Comparison of ENCODE assay signal across 32 cellular contexts in the genomic region with DNA sequence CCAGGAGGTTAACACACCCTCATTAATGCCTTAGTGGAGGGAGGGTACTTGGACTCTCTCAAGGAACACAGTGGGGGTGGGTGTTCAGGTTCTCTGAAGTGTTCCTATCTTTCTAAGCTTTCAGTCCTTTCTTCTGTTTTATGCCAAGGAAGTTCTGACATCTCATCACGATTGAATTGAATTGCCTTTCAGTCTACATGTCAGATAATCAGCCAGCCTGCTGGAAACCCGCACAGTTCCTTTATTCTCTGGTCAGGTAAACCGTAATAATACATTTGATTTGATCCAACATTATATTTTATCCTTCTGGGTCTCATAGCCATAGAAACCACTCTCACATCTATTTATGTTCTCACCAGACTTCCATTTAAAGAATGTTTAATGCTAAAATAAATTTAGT.
DNase-seq lines count a peak whose midpoint lies in the region; ATAC-seq and TF ChIP-seq lines count a peak whose summit lies in the region.
"Had no signal": no experiment of that assay in that cellular context is flagged by ENCODE, and none has a peak within 500 bp of the region (broad histone marks: within the 10 kb centered on the region; RNA-seq: fewer than 3 reads in every experiment).

No MANE protein-coding gene starts in this region.

- peak overlapping the region; percentile 7 for H3K4ac ChIP-seq in mesendoderm (ENCODE audit: low read depth, low read length)

- H3K4me1 ChIP-seq in GM23338 (ENCODE audit: insufficient read depth) (no peaks in the 10 kb centered on the region), mesendoderm (ENCODE audit: control insufficient read depth, low read depth, low read length) (no peaks in the 10 kb centered on the region)
- H3K4me1 ChIP-seq: A549, BLaER1, Caco-2 had no signal

- no peaks in the 10 kb centered on the region for H3K27me3 ChIP-seq in GM23338 (ENCODE audit: insufficient read depth)
- H3K27me3 ChIP-seq in mesendoderm (ENCODE audit: insufficient read depth, low read length, poor library complexity), result no peaks in the 10 kb centered on the region
- no peaks in the 10 kb centered on the region for H3K27me3 ChIP-seq in neural cell (ENCODE audit: insufficient read depth, low read depth, low read length)
- H3K27me3 ChIP-seq: BE2C; BLaER1; BLaER1 treated with 17β-estradiol and CSF1 and Interleukin-3, amounts not matched to agents 10 nM and 100 nM had no signal

- no peak overlapping the region for H3K4me3 ChIP-seq in GM23338
- no peak overlapping the region for H3K4me3 ChIP-seq in mesendoderm (ENCODE audit: low read length)
- H3K4me3 ChIP-seq in neural cell (ENCODE audit: low read length), result no peak overlapping the region
- H3K4me3 ChIP-seq: A549; BLaER1; BLaER1 treated with 17β-estradiol and CSF1 and Interleukin-3, amounts not matched to agents 10 nM and 100 nM had no signal

- no peak overlapping the region for H3K27ac ChIP-seq in GM23338 (ENCODE audit: low read depth)
- H3K27ac ChIP-seq in mesendoderm (ENCODE audit: low read depth, low read length), result no peak overlapping the region
- peak overlapping the region; percentile 66 for H3K27ac ChIP-seq in neural cell (ENCODE audit: low read length)
- H3K27ac ChIP-seq: 22Rv1; A549; BLaER1; BLaER1 treated with 17β-estradiol and CSF1 and Interleukin-3, amounts not matched to agents 10 nM and 100 nM; C4-2B had no signal

- H3K18ac ChIP-seq in mesendoderm (ENCODE audit: low read length), result no peak overlapping the region

- H3K4me3 Mint-ChIP-seq in GM23338, result no peak overlapping the region
- H3K4me3 Mint-ChIP-seq: B cell; CD14-positive monocyte; CD4-positive, alpha-beta memory T cell; CD4-positive, alpha-beta T cell; CD4-positive, CD25-positive, alpha-beta regulatory T cell; CD8-positive, alpha-beta memory T cell; CD8-positive, alpha-beta T cell had no signal

- H3K9me3 ChIP-seq in neural cell (ENCODE audit: low read length), result no peaks in the 10 kb centered on the region
- H3K9me3 ChIP-seq: A549; BE2C; BLaER1; BLaER1 treated with 17β-estradiol and CSF1 and Interleukin-3, amounts not matched to agents 10 nM and 100 nM; Caco-2 had no signal

- H3K4me2 ChIP-seq in GM23338, result no peak overlapping the region
- H3K4me2 ChIP-seq in mesendoderm (ENCODE audit: low read length), result no peak overlapping the region
- no peak overlapping the region for H3K4me2 ChIP-seq in neural cell (ENCODE audit: low read length)
- H3K4me2 ChIP-seq: A549; BLaER1; BLaER1 treated with 17β-estradiol and CSF1 and Interleukin-3, amounts not matched to agents 10 nM and 100 nM had no signal

- no peaks in the 10 kb centered on the region for H3F3A ChIP-seq in GM23338 (replicated peaks; ENCODE audit: low read depth)
- no peaks in the 10 kb centered on the region for H3F3A ChIP-seq in neural cell (ENCODE audit: insufficient read depth, low read length, poor library complexity, severe bottlenecking)

- no peak for TF ChIP-seq RAD21 in neural cell (conservative IDR thresholded peaks at IDR 0.05)

- no peak overlapping the region for H4K8ac ChIP-seq in mesendoderm (ENCODE audit: low read depth, low read length)

- H3K79me1 ChIP-seq in mesendoderm (ENCODE audit: low read length), result no peaks in the 10 kb centered on the region

- no peak overlapping the region for H2BK5ac ChIP-seq in mesendoderm (ENCODE audit: low read length)

- WGBS in mesendoderm (ENCODE audit: extremely low coverage, insufficient coverage, low lambda C conversion rate), result no CpG with 5 or more reads among the region's 3 CpGs

- DNase-seq in GM23338 (ENCODE audit: low spot score), result no peak
- DNase-seq in mesendoderm, result no peak
- no peak for DNase-seq in AML-193 (lab: John Stamatoyannopoulos, UW)
- no peak for DNase-seq in CD1c-positive myeloid dendritic cell (ENCODE audit: extremely low spot score)
- DNase-seq: 8988T; ACHN; BE2C; C1 segment of cervical spinal cord; Caco-2; Calu3; CD4-positive, alpha-beta memory T cell; CD4-positive, alpha-beta T cell; CD4-positive, CD25-positive, alpha-beta regulatory T cell; CD8-positive, alpha-beta memory T cell; CD8-positive, alpha-beta T cell; COR-L47; DMS 273 treated with DMSO at 0.1 percent for 48 hours; DMS153; DMS53; DMS79; DMS79 treated with DMSO at 0.1 percent for 48 hours; DND-41; EL had no signal

- no peak overlapping the region for H3K23ac ChIP-seq in mesendoderm (ENCODE audit: low read length)

- no peaks in the 10 kb centered on the region for H3K36me3 ChIP-seq in GM23338 (ENCODE audit: insufficient read depth)
- H3K36me3 ChIP-seq in mesendoderm (ENCODE audit: control insufficient read depth, insufficient read depth, low read length), result no peaks in the 10 kb centered on the region
- no peaks in the 10 kb centered on the region for H3K36me3 ChIP-seq in neural cell (ENCODE audit: insufficient read depth, low read length)
- H3K36me3 ChIP-seq: BE2C; BLaER1; BLaER1 treated with 17β-estradiol and CSF1 and Interleukin-3, amounts not matched to agents 10 nM and 100 nM had no signal

- H2AK5ac ChIP-seq in mesendoderm (ENCODE audit: low read length), result no peak overlapping the region

- ATAC-seq in GM23338 (no peak), HG03378 (IDR thresholded peaks at IDR 0.05; ENCODE audit: unreplicated experiment) (no peak)
- ATAC-seq: A549; CD8-positive, alpha-beta T cell had no signal

- H3K9me2 ChIP-seq in GM23338 (ENCODE audit: insufficient read depth) (peaks cover 25% of the 10 kb centered on the region; the same call in 1 of the 2 replicates), neural cell (ENCODE audit: insufficient read depth, low read length) (no peaks in the 10 kb centered on the region)

- peak overlapping the region; percentile 9; the same call in 1 of the 2 replicates for H3K27ac Mint-ChIP-seq in GM23338
- H3K27ac Mint-ChIP-seq: B cell; CD14-positive monocyte; CD4-positive, alpha-beta memory T cell; CD4-positive, alpha-beta T cell; CD4-positive, CD25-positive, alpha-beta regulatory T cell; CD8-positive, alpha-beta memory T cell; CD8-positive, alpha-beta T cell had no signal

- 0 out of 3 replicates have a peak, but pooled peaks cover 2% of the 10 kb centered on the region for H3K4me1 Mint-ChIP-seq in GM23338
- H3K4me1 Mint-ChIP-seq: B cell; CD14-positive monocyte; CD4-positive, alpha-beta memory T cell; CD4-positive, CD25-positive, alpha-beta regulatory T cell; CD8-positive, alpha-beta memory T cell had no signal

- H3K9ac ChIP-seq in mesendoderm (ENCODE audit: low read length) (no peak overlapping the region), neural cell (ENCODE audit: low read length) (no peak overlapping the region)
- H3K9ac ChIP-seq: BLaER1; BLaER1 treated with 17β-estradiol and CSF1 and Interleukin-3, amounts not matched to agents 10 nM and 100 nM had no signal

- no peaks in the 10 kb centered on the region for H3K9me3 Mint-ChIP-seq in GM23338

- H3K56ac ChIP-seq in mesendoderm (ENCODE audit: low read length), result no peak overlapping the region

- H2AFZ ChIP-seq in GM23338 (no peak overlapping the region), neural cell (ENCODE audit: low read depth, low read length) (no peak overlapping the region)

- H2BK120ac ChIP-seq in mesendoderm (ENCODE audit: low read depth, low read length), result no peak overlapping the region

- H4K5ac ChIP-seq in mesendoderm (ENCODE audit: low read length), result no peak overlapping the region

- TF ChIP-seq CTCF in GM23338 (conservative IDR thresholded peaks at IDR 0.05; ENCODE audit: low read depth in 2 of 2) (no peak), neural cell (IDR thresholded peaks at IDR 0.05; ENCODE audit: poor library complexity, severe bottlenecking) (no peak)

- peak; percentile 87 for TF ChIP-seq EP300 in neural cell (conservative IDR thresholded peaks at IDR 0.05; ENCODE audit: poor library complexity, severe bottlenecking)

- no peak overlapping the region for H2BK15ac ChIP-seq in mesendoderm (replicated peaks; ENCODE audit: low read depth)

- peaks cover 4% of the 10 kb centered on the region for H3K27me3 Mint-ChIP-seq in GM23338 (ENCODE audit: insufficient read depth, low read depth, poor library complexity)
- H3K27me3 Mint-ChIP-seq: B cell; CD4-positive, alpha-beta T cell; CD4-positive, CD25-positive, alpha-beta regulatory T cell had no signal

- H3K79me2 ChIP-seq in GM23338 (replicated peaks; ENCODE audit: insufficient read depth), result no peaks in the 10 kb centered on the region
- no peaks in the 10 kb centered on the region for H3K79me2 ChIP-seq in mesendoderm (ENCODE audit: control insufficient read depth, insufficient read depth, low read length)
- no peaks in the 10 kb centered on the region for H3K79me2 ChIP-seq in neural cell (replicated peaks; ENCODE audit: insufficient read depth, low read length)

- no peaks in the 10 kb centered on the region for H4K20me1 ChIP-seq in GM23338 (replicated peaks; ENCODE audit: insufficient read depth)
- H4K20me1 ChIP-seq in neural cell (ENCODE audit: insufficient read depth), result no peaks in the 10 kb centered on the region
- H4K20me1 ChIP-seq: BLaER1; BLaER1 treated with 17β-estradiol and CSF1 and Interleukin-3, amounts not matched to agents 10 nM and 100 nM had no signal

- H3K36me3 Mint-ChIP-seq in GM23338 (ENCODE audit: low read depth), result no peaks in the 10 kb centered on the region
- H3K36me3 Mint-ChIP-seq: CD14-positive monocyte; CD4-positive, alpha-beta memory T cell; CD4-positive, CD25-positive, alpha-beta regulatory T cell; CD8-positive, alpha-beta memory T cell; CD8-positive, alpha-beta T cell had no signal

TF ChIP-seq in GM23338, 12 proteins besides CTCF, POLR2A, EP300 and RAD21 (continues in another document):
- no peak for TF ChIP-seq NANOG (IDR thresholded peaks at IDR 0.05; ENCODE audit: borderline replicate concordance)
- TF ChIP-seq POLR2AphosphoS5 (IDR thresholded peaks at IDR 0.05; ENCODE audit: low read depth), result no peak
- no peak for TF ChIP-seq STAT1 (IDR thresholded peaks at IDR 0.05; ENCODE audit: unreplicated experiment)
- no peak for TF ChIP-seq EZH2phosphoT487 (IDR thresholded peaks at IDR 0.05; ENCODE audit: unreplicated experiment)

TF ChIP-seq in neural cell, 6 proteins besides CTCF, POLR2A, EP300 and RAD21 (continues in another document):
- TF ChIP-seq POLR2AphosphoS5 (IDR thresholded peaks at IDR 0.05), result peak; percentile 74
